In genomic region chr6:64220776-64221175, GRCh38 we compare ENCODE assay signal across 21 cellular contexts.
DNase-seq lines count a peak whose midpoint lies in the region; ATAC-seq, FAIRE-seq and TF ChIP-seq lines count a peak whose summit lies in the region.
"Had no signal": no experiment of that assay in that cellular context is flagged by ENCODE, and none has a peak within 500 bp of the region (broad histone marks: within the 10 kb centered on the region; RNA-seq: fewer than 3 reads in every experiment).

No MANE protein-coding gene starts in this region.

- no peak overlapping the region for H3K27ac ChIP-seq in thyroid gland
- H3K27ac ChIP-seq: 22Rv1, A549, BLaER1, HL-60 had no signal

- WGBS in thyroid gland, 2 donors = 88 to 93% methylated on average over 2 of the region's 2 CpGs

- TF ChIP-seq CTCF in fibroblast of mammary gland (conservative IDR thresholded peaks at IDR 0.05; ENCODE audit: control insufficient read depth, insufficient read depth, low read depth, low read length) (no peak), thyroid gland (IDR thresholded peaks at IDR 0.05) (no peak)

- H3K9me3 ChIP-seq in thyroid gland = no peaks in the 10 kb centered on the region
- H3K9me3 ChIP-seq: A549, BLaER1 had no signal

- H3K36me3 ChIP-seq in thyroid gland = no peaks in the 10 kb centered on the region
- H3K36me3 ChIP-seq: BLaER1 had no signal

- H3K4me3 ChIP-seq in fibroblast of mammary gland (ENCODE audit: control insufficient read depth, low read depth, low read length) = no peak overlapping the region
- H3K4me3 ChIP-seq in thyroid gland (replicated peaks in 1 of 3) = no peak overlapping the region
- H3K4me3 ChIP-seq: A549, BLaER1, GM12878, GM23338 had no signal

- DNase-seq in ACHN (peak; percentile 34), NCI-H226 (peak; percentile 24), fibroblast of mammary gland (ENCODE audit: low read depth) (peak; percentile 15), kidney glomerular epithelial cell (lab: John Stamatoyannopoulos, UW) (peak; percentile 51), urothelium cell line (ENCODE audit: low spot score) (no peak), thyroid gland (no peak)
- DNase-seq: CD4-positive, alpha-beta memory T cell; DMS 273 treated with DMSO at 0.1 percent for 48 hours; DMS53; DND-41; EL; HCEC 1CT had no signal

- no peak for FAIRE-seq in urothelium cell line (lab: Jason Lieb, UNC)
- FAIRE-seq: A549, H54 had no signal

- ATAC-seq in GM19467 (IDR thresholded peaks at IDR 0.05; ENCODE audit: unreplicated experiment) = no peak
- no peak for ATAC-seq in HG03571 (IDR thresholded peaks at IDR 0.05; ENCODE audit: unreplicated experiment)
- ATAC-seq: A549, GM12878, GM23338 had no signal

- intact Hi-C loops in thyroid gland (cut with DNase I) = no loop called here

- H3K27me3 ChIP-seq in thyroid gland = no peaks in the 10 kb centered on the region
- H3K27me3 ChIP-seq: BLaER1 had no signal

- no peak for TF ChIP-seq POLR2A in thyroid gland (IDR thresholded peaks at IDR 0.05)

- no peaks in the 10 kb centered on the region for H3K4me1 ChIP-seq in thyroid gland
- H3K4me1 ChIP-seq: A549 had no signal

- in situ Hi-C loops in ACHN (cut with HindIII; ENCODE audit: low pct_ligation_motif_present, low pct_unique_long_range_greater_than_20kb, low sequenced_read_pairs) = no loop called here

Comparison
In these comparisons a context has a peak if more than half of its experiments do, and no peak if none do; other contexts are left out.
1. DNase-seq: peak in ACHN (single experiment), NCI-H226 (single experiment), fibroblast of mammary gland (single experiment) and kidney glomerular epithelial cell (single experiment); none in urothelium cell line (single experiment) and thyroid gland (0 of 2).